30 cellular contexts compared by ENCODE assay signal in genomic region chr7:14685112-14685511, GRCh38.
"Had no signal": no experiment of that assay in that cellular context is flagged by ENCODE, and none has a peak within 500 bp of the region (broad histone marks: within the 10 kb centered on the region; RNA-seq: fewer than 3 reads in every experiment).

No MANE protein-coding gene starts in this region.

- H3K4me1 Mint-ChIP-seq: activated B cell treated with CpG ODN at 0.5 μM for 24 hours; activated naive CD4-positive, alpha-beta T cell treated with anti-CD3 and anti-CD28 coated beads, Interleukin-2, amount 50 U/mL, for 24 hours; activated T-helper 17 cell treated with anti-CD3 and anti-CD28 coated beads, Interleukin-2, amount 50 U/mL, for 72 hours; central memory CD8-positive, alpha-beta T cell; naive thymus-derived CD8-positive, alpha-beta T cell; neural crest cell; stimulated activated naive B cell treated with anti-CD40 and anti-IgM and Interleukin-4, amounts not matched to agents 10 μg/mL and 1 μg/mL and 100 μg/mL, for 72 hours had no signal

- H3K27ac Mint-ChIP-seq: activated B cell treated with CpG ODN at 0.5 μM for 24 hours; activated CD8-positive, alpha-beta T cell treated with anti-CD3 and anti-CD28 coated beads for 36 hours; activated naive CD4-positive, alpha-beta T cell treated with anti-CD3 and anti-CD28 coated beads, Interleukin-2, amount 50 U/mL, for 24 hours; activated T-helper 17 cell treated with anti-CD3 and anti-CD28 coated beads, Interleukin-2, amount 50 U/mL, for 72 hours; naive thymus-derived CD8-positive, alpha-beta T cell; stimulated activated naive B cell treated with anti-CD40 and anti-IgM and Interleukin-4, amounts not matched to agents 10 μg/mL and 1 μg/mL and 100 μg/mL, for 72 hours had no signal

- H3K9me3 Mint-ChIP-seq: activated B cell treated with CpG ODN at 0.5 μM for 24 hours; activated CD8-positive, alpha-beta T cell treated with anti-CD3 and anti-CD28 coated beads for 36 hours; activated naive CD4-positive, alpha-beta T cell treated with anti-CD3 and anti-CD28 coated beads, Interleukin-2, amount 50 U/mL, for 24 hours; activated T-cell treated with anti-CD3 and anti-CD28 coated beads, Interleukin-2, amount 50 U/mL, for 4 hours; activated T-helper 17 cell treated with anti-CD3 and anti-CD28 coated beads, Interleukin-2, amount 50 U/mL, for 72 hours; central memory CD8-positive, alpha-beta T cell; naive thymus-derived CD8-positive, alpha-beta T cell; neural crest cell; stimulated activated naive B cell treated with anti-CD40 and anti-IgM and Interleukin-4, amounts not matched to agents 10 μg/mL and 1 μg/mL and 100 μg/mL, for 72 hours had no signal

- H3K4me1 ChIP-seq: esophagus squamous epithelium, gastroesophageal sphincter, right atrium auricular region, thyroid gland, upper lobe of left lung had no signal

- H3K4me3 Mint-ChIP-seq: activated B cell treated with CpG ODN at 0.5 μM for 24 hours; activated CD8-positive, alpha-beta T cell treated with anti-CD3 and anti-CD28 coated beads for 36 hours; activated naive CD4-positive, alpha-beta T cell treated with anti-CD3 and anti-CD28 coated beads, Interleukin-2, amount 50 U/mL, for 24 hours; activated T-cell treated with anti-CD3 and anti-CD28 coated beads, Interleukin-2, amount 50 U/mL, for 4 hours; activated T-helper 17 cell treated with anti-CD3 and anti-CD28 coated beads, Interleukin-2, amount 50 U/mL, for 72 hours; central memory CD8-positive, alpha-beta T cell; naive thymus-derived CD8-positive, alpha-beta T cell; neural crest cell; stimulated activated naive B cell treated with anti-CD40 and anti-IgM and Interleukin-4, amounts not matched to agents 10 μg/mL and 1 μg/mL and 100 μg/mL, for 72 hours had no signal

- H3K36me3 ChIP-seq: esophagus squamous epithelium, right atrium auricular region, stomach, thyroid gland, upper lobe of left lung had no signal

- H3K27ac ChIP-seq: epithelial cell of prostate, esophagus squamous epithelium, gastroesophageal sphincter, right atrium auricular region, stomach, thyroid gland, upper lobe of left lung had no signal

- H3K27me3 Mint-ChIP-seq: activated B cell treated with CpG ODN at 0.5 μM for 24 hours; activated CD8-positive, alpha-beta T cell treated with anti-CD3 and anti-CD28 coated beads for 36 hours; activated naive CD4-positive, alpha-beta T cell treated with anti-CD3 and anti-CD28 coated beads, Interleukin-2, amount 50 U/mL, for 24 hours; central memory CD8-positive, alpha-beta T cell; stimulated activated naive B cell treated with anti-CD40 and anti-IgM and Interleukin-4, amounts not matched to agents 10 μg/mL and 1 μg/mL and 100 μg/mL, for 72 hours had no signal

- DNase-seq: activated B cell treated with CpG ODN at 0.5 μM for 24 hours; activated CD4-positive, alpha-beta T cell treated with anti-CD3 and anti-CD28 coated beads, Interleukin-2, amount 50 U/mL, for 1 hour; activated CD8-positive, alpha-beta T cell treated with anti-CD3 and anti-CD28 coated beads for 36 hours; activated T-cell treated with anti-CD3 and anti-CD28 coated beads, Interleukin-2, amount 50 U/mL, for 4 hours; dermis blood vessel endothelial cell; effector CD4-positive, alpha-beta T cell; esophagus squamous epithelium; hippocampal formation; left colon; midbrain; naive thymus-derived CD8-positive, alpha-beta T cell; stimulated activated CD4-positive, alpha-beta T cell treated with anti-CD3 and anti-CD28 coated beads, Interleukin-1b, Interleukin-23, amount 100 ng/mL, for 48 hours; stimulated activated CD4-positive, alpha-beta T cell treated with anti-CD3 and anti-CD28 coated beads, Interleukin-4, amount 100 ng/mL, for 4 hours; stimulated activated CD8-positive, alpha-beta memory T cell treated with anti-CD3 and anti-CD28 coated beads, Interleukin-4, amount 100 ng/mL, for 48 hours; stimulated activated naive B cell treated with anti-CD40 and anti-IgM and Interleukin-4, amounts not matched to agents 10 μg/mL and 1 μg/mL and 100 μg/mL, for 72 hours; stomach; T-helper 2 cell; thyroid gland; upper lobe of left lung had no signal

- FAIRE-seq: bronchial epithelial cell, endometrium, keratinocyte had no signal

- H3K4me3 ChIP-seq: esophagus squamous epithelium, gastroesophageal sphincter, right atrium auricular region, smooth muscle cell, stomach, thyroid gland, upper lobe of left lung had no signal

- H3K9me3 ChIP-seq: esophagus squamous epithelium, gastroesophageal sphincter, right atrium auricular region, stomach, thyroid gland, upper lobe of left lung had no signal

- H3K36me3 Mint-ChIP-seq: activated naive CD4-positive, alpha-beta T cell treated with anti-CD3 and anti-CD28 coated beads, Interleukin-2, amount 50 U/mL, for 24 hours; naive thymus-derived CD8-positive, alpha-beta T cell; stimulated activated naive B cell treated with anti-CD40 and anti-IgM and Interleukin-4, amounts not matched to agents 10 μg/mL and 1 μg/mL and 100 μg/mL, for 72 hours had no signal

- ATAC-seq: activated CD8-positive, alpha-beta T cell treated with anti-CD3 and anti-CD28 coated beads for 36 hours; activated T-cell treated with anti-CD3 and anti-CD28 coated beads, Interleukin-2, amount 50 U/mL, for 4 hours; activated T-helper 17 cell treated with anti-CD3 and anti-CD28 coated beads, Interleukin-2, amount 50 U/mL, for 72 hours; gastroesophageal sphincter; left colon; naive thymus-derived CD8-positive, alpha-beta T cell; stimulated activated naive B cell treated with anti-CD40 and anti-IgM and Interleukin-4, amounts not matched to agents 10 μg/mL and 1 μg/mL and 100 μg/mL, for 72 hours had no signal
